12 cellular contexts compared by ENCODE assay signal in the genomic region with DNA sequence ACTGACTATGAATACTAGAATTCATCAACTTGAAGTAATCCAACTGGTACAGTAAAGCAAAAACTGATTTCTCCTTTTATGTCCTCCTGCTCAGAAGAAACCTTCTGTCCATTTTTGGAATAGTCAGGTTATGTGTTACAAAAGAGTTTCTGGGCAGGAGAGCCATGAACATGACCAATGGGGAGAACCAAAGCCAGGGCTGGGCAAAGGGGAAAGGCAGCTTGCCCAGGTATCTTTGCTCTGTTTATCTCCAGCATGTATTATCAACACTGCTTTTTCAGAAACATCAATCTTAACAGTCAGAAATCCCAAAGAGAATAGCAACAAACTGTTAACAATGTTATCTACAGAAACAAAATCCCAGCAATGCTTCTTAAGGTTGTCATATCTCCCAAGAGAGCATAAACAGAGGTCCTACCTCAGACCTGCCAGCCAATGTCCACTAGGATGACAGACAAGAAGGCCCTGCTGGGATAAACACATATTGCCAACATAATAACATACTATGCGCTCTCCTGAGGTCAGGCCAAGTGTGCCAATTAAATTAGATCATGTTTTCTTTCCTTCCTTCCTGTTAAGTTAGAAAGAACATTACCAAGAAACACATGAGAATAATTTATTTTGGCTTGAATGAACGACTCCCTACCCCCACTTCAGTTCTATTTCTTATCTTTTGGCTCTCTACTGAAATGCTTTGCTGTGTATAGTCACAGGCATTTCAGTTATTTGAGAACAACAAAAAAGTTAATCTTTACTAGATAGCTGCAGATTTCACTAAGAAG. TPM values are rescaled to one million over a fixed set of nuclear protein-coding genes. Genes with fewer than 3 reads are reported as not detected.
DNase-seq lines count a peak whose midpoint lies in the region; ATAC-seq, FAIRE-seq and TF ChIP-seq lines count a peak whose summit lies in the region.
"Had no signal": no experiment of that assay in that cellular context is flagged by ENCODE, and none has a peak within 500 bp of the region (broad histone marks: within the 10 kb centered on the region; RNA-seq: fewer than 3 reads in every experiment).

No MANE protein-coding gene starts in this region.

- H3K9ac ChIP-seq in mesendoderm (ENCODE audit: low read length): no peak overlapping the region

- TF ChIP-seq POLR2A in A549 (IDR thresholded peaks at IDR 0.05; ENCODE audit: low read length): no peak

- no peak overlapping the region for H3K27ac Mint-ChIP-seq in activated CD8-positive, alpha-beta memory T cell treated with anti-CD3 and anti-CD28 coated beads, Interleukin-2, amount 10 ng/mL, durations not matched to agents 7 days and 5 days

- H3K4me3 ChIP-seq in A549: no peak overlapping the region
- H3K4me3 ChIP-seq in mesendoderm (ENCODE audit: low read length): no peak overlapping the region

- H3K27ac ChIP-seq in A549: peak overlapping the region; percentile 33 to 50; a peak in 5 of 6 replicates
- H3K27ac ChIP-seq in mesendoderm (ENCODE audit: low read depth, low read length): no peak overlapping the region

- H3K56ac ChIP-seq in mesendoderm (ENCODE audit: low read length): no peak overlapping the region

- no peak for TF ChIP-seq CTCF in A549 (IDR thresholded peaks at IDR 0.05)

- peak in 1 of 2 experiments; percentile 9 for DNase-seq in A549 (ENCODE audit: low read depth in 1 of 2, low spot score in 1 of 2)
- peak; percentile 89 for DNase-seq in NCI-H69 (lab: John Stamatoyannopoulos, UW)
- peak; percentile 13 for DNase-seq in fibroblast of peridontal ligament (ENCODE audit: extremely low read depth)
- DNase-seq in mesendoderm: peak; percentile 50
- no peak for DNase-seq in activated CD4-positive, alpha-beta T cell treated with anti-CD3 and anti-CD28 coated beads, Interleukin-2, amount 50 U/mL, for 1 hour
- DNase-seq in activated T-cell treated with anti-CD3 and anti-CD28 coated beads, Interleukin-2, amount 50 U/mL, for 4 hours: no peak
- no peak for DNase-seq in activated CD8-positive, alpha-beta memory T cell treated with anti-CD3 and anti-CD28 coated beads, Interleukin-2, amount 10 ng/mL, durations not matched to agents 7 days and 5 days
- DNase-seq: activated CD4-positive, alpha-beta T cell treated with anti-CD3 and anti-CD28 coated beads, Interleukin-2, amount 50 U/mL, for 48 hours; activated naive CD4-positive, alpha-beta T cell treated with anti-CD3 and anti-CD28 coated beads, Interleukin-2, amount 50 U/mL, for 16 hours; NCI-H1092 treated with DMSO at 0.1 percent for 48 hours; substantia nigra had no signal

- H3K9me3 Mint-ChIP-seq in activated T-cell treated with anti-CD3 and anti-CD28 coated beads, Interleukin-2, amount 50 U/mL, for 4 hours: no peaks in the 10 kb centered on the region
- H3K9me3 Mint-ChIP-seq in activated CD8-positive, alpha-beta memory T cell treated with anti-CD3 and anti-CD28 coated beads, Interleukin-2, amount 10 ng/mL, durations not matched to agents 7 days and 5 days (ENCODE audit: low read depth): no peaks in the 10 kb centered on the region

- peaks cover 8% of the 10 kb centered on the region for H3K36me3 ChIP-seq in mesendoderm (ENCODE audit: control insufficient read depth, insufficient read depth, low read length)

- no peak overlapping the region for H2BK120ac ChIP-seq in mesendoderm (ENCODE audit: low read depth, low read length)

- H2AK5ac ChIP-seq in mesendoderm (ENCODE audit: low read length): no peak overlapping the region

- no peaks in the 10 kb centered on the region for H3K9me3 ChIP-seq in A549

- peaks cover 53% of the 10 kb centered on the region for H3K36me3 Mint-ChIP-seq in activated T-cell treated with anti-CD3 and anti-CD28 coated beads, Interleukin-2, amount 50 U/mL, for 4 hours (ENCODE audit: insufficient read depth)
- H3K36me3 Mint-ChIP-seq in activated CD8-positive, alpha-beta memory T cell treated with anti-CD3 and anti-CD28 coated beads, Interleukin-2, amount 10 ng/mL, durations not matched to agents 7 days and 5 days: peaks cover 49% of the 10 kb centered on the region

- no peaks in the 10 kb centered on the region for H3K27me3 ChIP-seq in mesendoderm (ENCODE audit: insufficient read depth, low read length, poor library complexity)

- CTCF ChIA-PET in A549 (lab: Yijun Ruan, JAX): interaction anchor here (0.6 to 1.3 kb wide), 3 partner anchors 14 to 436 kb away, joined by 3 to 5 read pairs (median 3); no protein-coding TSS in a partner anchor
- CTCF ChIA-PET in activated CD8-positive, alpha-beta memory T cell treated with anti-CD3 and anti-CD28 coated beads, Interleukin-2, amount 10 ng/mL, durations not matched to agents 7 days and 5 days (lab: Charles Lee): no interaction called here

- no peak overlapping the region for H2BK5ac ChIP-seq in mesendoderm (ENCODE audit: low read length)

- no peak overlapping the region for H3K18ac ChIP-seq in mesendoderm (ENCODE audit: low read length)

- H3K4ac ChIP-seq in mesendoderm (ENCODE audit: low read depth, low read length): no peak overlapping the region

- no peak overlapping the region for H3K4me3 Mint-ChIP-seq in activated T-cell treated with anti-CD3 and anti-CD28 coated beads, Interleukin-2, amount 50 U/mL, for 4 hours
- no peak overlapping the region for H3K4me3 Mint-ChIP-seq in activated CD8-positive, alpha-beta memory T cell treated with anti-CD3 and anti-CD28 coated beads, Interleukin-2, amount 10 ng/mL, durations not matched to agents 7 days and 5 days

- no peaks in the 10 kb centered on the region for H3K79me2 ChIP-seq in mesendoderm (ENCODE audit: control insufficient read depth, insufficient read depth, low read length)

- TF ChIP-seq EP300 in A549 (IDR thresholded peaks at IDR 0.05): no peak

- H3K4me1 Mint-ChIP-seq in activated T-cell treated with anti-CD3 and anti-CD28 coated beads, Interleukin-2, amount 50 U/mL, for 4 hours (ENCODE audit: low read depth): peaks cover 4% of the 10 kb centered on the region
- peaks cover 9% of the 10 kb centered on the region for H3K4me1 Mint-ChIP-seq in activated CD8-positive, alpha-beta memory T cell treated with anti-CD3 and anti-CD28 coated beads, Interleukin-2, amount 10 ng/mL, durations not matched to agents 7 days and 5 days

- FAIRE-seq in A549 (lab: Jason Lieb, UNC): peak; percentile 85

- H3K79me1 ChIP-seq in mesendoderm (ENCODE audit: low read length): peaks cover 1% of the 10 kb centered on the region

- no peak overlapping the region for H2BK15ac ChIP-seq in mesendoderm (replicated peaks; ENCODE audit: low read depth)

- H3K27me3 Mint-ChIP-seq in activated T-cell treated with anti-CD3 and anti-CD28 coated beads, Interleukin-2, amount 50 U/mL, for 4 hours (ENCODE audit: low read depth): no peaks in the 10 kb centered on the region
- H3K27me3 Mint-ChIP-seq in activated CD8-positive, alpha-beta memory T cell treated with anti-CD3 and anti-CD28 coated beads, Interleukin-2, amount 10 ng/mL, durations not matched to agents 7 days and 5 days: no peaks in the 10 kb centered on the region

- peaks cover 24% of the 10 kb centered on the region for H3K4me1 ChIP-seq in A549
- H3K4me1 ChIP-seq in mesendoderm (ENCODE audit: control insufficient read depth, low read depth, low read length): no peaks in the 10 kb centered on the region

- POLR2A ChIA-PET in A549 (lab: Yijun Ruan, JAX): no interaction called here

- WGBS in A549 (ENCODE audit: missing lambda C conversion rate): 39% methylated on average over 2 of the region's 2 CpGs
- no CpG with 5 or more reads among the region's 2 CpGs for WGBS in mesendoderm (ENCODE audit: extremely low coverage, insufficient coverage, low lambda C conversion rate)

- no peak overlapping the region for H4K5ac ChIP-seq in mesendoderm (ENCODE audit: low read length)

- no peak for TF ChIP-seq RAD21 in A549 (conservative IDR thresholded peaks at IDR 0.05 in 1 of 2, IDR thresholded peaks at IDR 0.05 in 1 of 2)

- ATAC-seq in A549: peak in 1 of 2 experiments; percentile 82; a peak in 3 of 6 replicates
- no peak for ATAC-seq in activated T-cell treated with anti-CD3 and anti-CD28 coated beads, Interleukin-2, amount 50 U/mL, for 4 hours
- ATAC-seq in activated CD8-positive, alpha-beta memory T cell treated with anti-CD3 and anti-CD28 coated beads, Interleukin-2, amount 10 ng/mL, durations not matched to agents 7 days and 5 days: no peak
- ATAC-seq in GM21360 (IDR thresholded peaks at IDR 0.05; ENCODE audit: unreplicated experiment): no peak

- no peak overlapping the region for H3K23ac ChIP-seq in mesendoderm (ENCODE audit: low read length)

- H3K4me2 ChIP-seq in A549 (peak overlapping the region; percentile 57), mesendoderm (ENCODE audit: low read length) (no peak overlapping the region)

- H4K8ac ChIP-seq in mesendoderm (ENCODE audit: low read depth, low read length): no peak overlapping the region

TF ChIP-seq in A549, 52 proteins besides CTCF, POLR2A, EP300 and RAD21 (continues in another document):
- no peak for TF ChIP-seq PHF8 (IDR thresholded peaks at IDR 0.05; ENCODE audit: borderline replicate concordance, low read depth)
- no peak for TF ChIP-seq NFE2L2 (conservative IDR thresholded peaks at IDR 0.05; ENCODE audit: low read length)
- no peak for TF ChIP-seq RFX5 (IDR thresholded peaks at IDR 0.05)
- no peak for TF ChIP-seq FOSL2 (IDR thresholded peaks at IDR 0.05)
- TF ChIP-seq FOSL2 (CRISPR knock-in tag; IDR thresholded peaks at IDR 0.05): no peak
- TF ChIP-seq JUNB (IDR thresholded peaks at IDR 0.05): no peak

RNA-seq across cellular contexts. Expression of gene BLMH, which starts 28.0 kb away (rescaled TPM):
- 36.4 and 38.5 TPM in 2 replicates for polyA plus RNA-seq in A549 (2011; rRNA removed)
- polyA plus RNA-seq in A549 (2012; cell fraction: cytosol; rRNA removed): 23.5 and 25.1 TPM in 2 replicates
- polyA plus RNA-seq in A549 (2012; cell fraction: nucleus; rRNA removed): 34.7 and 44.2 TPM in 2 replicates
- 61.5 to 66.4 TPM (median 62.7 TPM) in 3 replicates for polyA plus RNA-seq in A549 (2017; fragmentation: RNase III; extraction: RNeasy Plus Mini Kit Qiagen cat#74134 plus additional on column Dnase treatment)
- polyA minus RNA-seq in A549 (2011; rRNA and poly(A)+ RNA removed): 21.5 and 33.7 TPM in 2 replicates
- 55.5 TPM for polyA plus RNA-seq in mesendoderm (2013, experiment 1 of 2)
- polyA plus RNA-seq in mesendoderm (2013, experiment 2 of 2): 54.7 TPM
- 10 to 100 TPM; 67.5 to 81.8 (median 74.8) TPM for total RNA-seq in activated T-cell treated with anti-CD3 and anti-CD28 coated beads, Interleukin-2, amount 50 U/mL, for 4 hours
- total RNA-seq in activated CD8-positive, alpha-beta memory T cell treated with anti-CD3 and anti-CD28 coated beads, Interleukin-2, amount 10 ng/mL, durations not matched to agents 7 days and 5 days: 10 to 100 TPM; 68.0 to 70.5 TPM

RNA-seq across cellular contexts. Expression of gene SLC6A4, which starts 28.2 kb away (rescaled TPM):
- 0.07 and 0.12 TPM in 2 replicates for polyA plus RNA-seq in A549 (2011; rRNA removed)
- polyA plus RNA-seq in A549 (2012; cell fraction: cytosol; rRNA removed): 0.03 and 0.05 TPM in 2 replicates
- 0.05 and 0.06 TPM in 2 replicates for polyA plus RNA-seq in A549 (2012; cell fraction: nucleus; rRNA removed)
- 0.04 TPM in 1 of 3 replicates, not detected in the others for polyA plus RNA-seq in A549 (2017; fragmentation: RNase III; extraction: RNeasy Plus Mini Kit Qiagen cat#74134 plus additional on column Dnase treatment)
- not detected in 2 replicates for polyA minus RNA-seq in A549 (2011; rRNA and poly(A)+ RNA removed)
- 0.03 TPM for polyA plus RNA-seq in mesendoderm (2013, experiment 1 of 2)
- 0.08 TPM for polyA plus RNA-seq in mesendoderm (2013, experiment 2 of 2)
- total RNA-seq in activated T-cell treated with anti-CD3 and anti-CD28 coated beads, Interleukin-2, amount 50 U/mL, for 4 hours: not detected
- under 1 TPM in 1 of 2 experiments, not detected in 1; 0.12 TPM for total RNA-seq in activated CD8-positive, alpha-beta memory T cell treated with anti-CD3 and anti-CD28 coated beads, Interleukin-2, amount 10 ng/mL, durations not matched to agents 7 days and 5 days

Comparison
In these comparisons a context has a peak if more than half of its experiments do, and no peak if none do; other contexts are left out.
1. DNase-seq: peak in NCI-H69 (single experiment), fibroblast of peridontal ligament (single experiment) and mesendoderm (single experiment); none in activated CD4-positive, alpha-beta T cell treated with anti-CD3 and anti-CD28 coated beads, Interleukin-2, amount 50 U/mL, for 1 hour (single experiment), activated T-cell treated with anti-CD3 and anti-CD28 coated beads, Interleukin-2, amount 50 U/mL, for 4 hours (single experiment) and activated CD8-positive, alpha-beta memory T cell treated with anti-CD3 and anti-CD28 coated beads, Interleukin-2, amount 10 ng/mL, durations not matched to agents 7 days and 5 days (single experiment).